ENCODE assay signal across 11 cellular contexts in the genomic region with DNA sequence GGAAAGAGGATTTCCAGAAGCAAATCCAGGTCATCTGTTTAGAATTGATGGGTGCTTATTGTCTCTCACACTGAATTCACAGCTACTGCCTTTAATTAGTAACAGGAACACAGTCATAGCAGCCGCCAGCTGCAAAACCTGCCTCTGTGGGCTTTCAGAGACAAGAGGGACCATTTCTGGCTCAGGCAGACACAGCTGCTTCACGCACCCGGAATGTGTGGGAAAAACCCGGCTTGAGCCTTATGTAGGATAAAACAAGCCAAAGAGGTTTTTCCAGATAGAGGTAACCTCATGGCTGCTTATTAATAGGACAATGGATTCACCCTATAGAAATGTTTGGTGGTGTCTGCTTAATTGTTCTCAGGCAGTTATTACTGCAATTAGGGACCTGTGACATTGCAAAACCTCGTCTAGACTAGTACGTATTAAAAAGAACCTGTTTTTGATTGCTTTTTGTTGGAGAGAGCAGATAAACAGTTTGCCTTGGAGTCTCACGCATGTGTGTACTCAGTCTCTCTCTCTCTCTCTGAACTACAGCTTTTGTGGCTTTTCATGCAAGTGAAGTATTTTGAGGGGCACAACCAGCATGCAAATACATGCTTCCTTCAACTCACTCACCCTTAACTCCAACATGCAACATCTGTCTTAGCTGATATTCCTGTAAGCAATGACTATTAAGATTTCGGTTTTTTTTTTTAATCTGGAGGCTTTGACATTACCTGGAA.
DNase-seq lines count a peak whose midpoint lies in the region; ATAC-seq, FAIRE-seq and TF ChIP-seq lines count a peak whose summit lies in the region.
"Had no signal": no experiment of that assay in that cellular context is flagged by ENCODE, and none has a peak within 500 bp of the region (broad histone marks: within the 10 kb centered on the region; RNA-seq: fewer than 3 reads in every experiment).

No MANE protein-coding gene starts in this region.

- no peaks in the 10 kb centered on the region for H3K9me3 ChIP-seq in neural progenitor cell (ENCODE audit: low read depth)

- no peaks in the 10 kb centered on the region for H3K27me3 Mint-ChIP-seq in neural progenitor cell (ENCODE audit: insufficient read depth, low read depth)
- H3K27me3 Mint-ChIP-seq: stimulated activated naive CD8-positive, alpha-beta T cell treated with anti-CD3 and anti-CD28 coated beads, Interleukin-15, amount 100 ng/mL, for 72 hours had no signal

- H3K36me3 Mint-ChIP-seq in neural progenitor cell = no peaks in the 10 kb centered on the region

- H3K79me2 ChIP-seq in neural progenitor cell (ENCODE audit: low read depth) = no peaks in the 10 kb centered on the region

- H3K9ac ChIP-seq in neural progenitor cell = no peak overlapping the region

- no peak overlapping the region for H3K4me3 Mint-ChIP-seq in neural progenitor cell
- H3K4me3 Mint-ChIP-seq: stimulated activated naive CD8-positive, alpha-beta T cell treated with anti-CD3 and anti-CD28 coated beads, Interleukin-15, amount 100 ng/mL, for 72 hours had no signal

- peak overlapping the region; percentile 54 for H3K27ac ChIP-seq in neural progenitor cell
- H3K27ac ChIP-seq: sigmoid colon had no signal

- H3K27me3 ChIP-seq in bronchial epithelial cell (ENCODE audit: control insufficient read depth, insufficient read depth, low read length) = peaks cover 1% of the 10 kb centered on the region
- no peaks in the 10 kb centered on the region for H3K27me3 ChIP-seq in neural progenitor cell
- H3K27me3 ChIP-seq: sigmoid colon had no signal

- H3K4me2 ChIP-seq in neural progenitor cell = peak overlapping the region; percentile 12

- H3F3A ChIP-seq in neural progenitor cell (ENCODE audit: low read depth) = no peaks in the 10 kb centered on the region

- no peaks in the 10 kb centered on the region for H3K36me3 ChIP-seq in bronchial epithelial cell (ENCODE audit: control insufficient read depth, insufficient read depth, low read length)
- H3K36me3 ChIP-seq in neural progenitor cell = no peaks in the 10 kb centered on the region
- H3K36me3 ChIP-seq: sigmoid colon had no signal

- H3K4me3 ChIP-seq in bronchial epithelial cell (ENCODE audit: low read depth, low read length) (no peak overlapping the region), neural progenitor cell (no peak overlapping the region)
- H3K4me3 ChIP-seq: sigmoid colon had no signal

- peaks cover 26% of the 10 kb centered on the region for H3K4me1 Mint-ChIP-seq in neural progenitor cell
- H3K4me1 Mint-ChIP-seq: stimulated activated naive CD8-positive, alpha-beta T cell treated with anti-CD3 and anti-CD28 coated beads, Interleukin-15, amount 100 ng/mL, for 72 hours had no signal

- ATAC-seq in GM18907 (IDR thresholded peaks at IDR 0.05; ENCODE audit: unreplicated experiment) (peak; percentile 89), HG03432 (IDR thresholded peaks at IDR 0.05; ENCODE audit: unreplicated experiment) (peak; percentile 79), HG03159 (IDR thresholded peaks at IDR 0.05; ENCODE audit: unreplicated experiment) (no peak), HG03139 (IDR thresholded peaks at IDR 0.05; ENCODE audit: unreplicated experiment) (no peak)
- ATAC-seq: stimulated activated naive CD8-positive, alpha-beta T cell treated with anti-CD3 and anti-CD28 coated beads, Interleukin-15, amount 100 ng/mL, for 72 hours had no signal

- no peak for TF ChIP-seq CTCF in bronchial epithelial cell (IDR thresholded peaks at IDR 0.05; ENCODE audit: insufficient read depth, low read length, severe bottlenecking)
- no peak for TF ChIP-seq CTCF in neural progenitor cell (IDR thresholded peaks at IDR 0.05)

- H3K27ac Mint-ChIP-seq in neural progenitor cell = no peak overlapping the region
- H3K27ac Mint-ChIP-seq: stimulated activated naive CD8-positive, alpha-beta T cell treated with anti-CD3 and anti-CD28 coated beads, Interleukin-15, amount 100 ng/mL, for 72 hours had no signal

- no peak overlapping the region for H2AFZ ChIP-seq in neural progenitor cell (replicated peaks)

- peaks cover 19% of the 10 kb centered on the region for H3K4me1 ChIP-seq in neural progenitor cell

- DNase-seq in bronchial epithelial cell (ENCODE audit: low read depth) (peak; percentile 71), neural progenitor cell (ENCODE audit: low spot score) (peak; percentile 58), activated gamma-delta T cell (lab: John Stamatoyannopoulos, UW) (no peak), NCI-H2171 (lab: John Stamatoyannopoulos, UW) (no peak)
- DNase-seq: activated CD4-positive, CD25-positive, alpha-beta regulatory T cell; sigmoid colon; stimulated activated naive CD8-positive, alpha-beta T cell treated with anti-CD3 and anti-CD28 coated beads, Interleukin-15, amount 100 ng/mL, for 72 hours had no signal

- H3K9me3 Mint-ChIP-seq in neural progenitor cell = peaks cover 4% of the 10 kb centered on the region

- H4K20me1 ChIP-seq in neural progenitor cell (ENCODE audit: low read depth) = no peaks in the 10 kb centered on the region

- peak; percentile 40 for FAIRE-seq in bronchial epithelial cell (lab: Jason Lieb, UNC)

Comparison
In these comparisons a context has a peak if more than half of its experiments do, and no peak if none do; other contexts are left out.
1. ATAC-seq: peak in GM18907 (single experiment) and HG03432 (single experiment); none in HG03159 (single experiment) and HG03139 (single experiment).
2. DNase-seq: peak in bronchial epithelial cell (single experiment) and neural progenitor cell (single experiment); none in activated gamma-delta T cell (single experiment) and NCI-H2171 (single experiment).